ENCODE assay signal across 19 cellular contexts in the genomic region with DNA sequence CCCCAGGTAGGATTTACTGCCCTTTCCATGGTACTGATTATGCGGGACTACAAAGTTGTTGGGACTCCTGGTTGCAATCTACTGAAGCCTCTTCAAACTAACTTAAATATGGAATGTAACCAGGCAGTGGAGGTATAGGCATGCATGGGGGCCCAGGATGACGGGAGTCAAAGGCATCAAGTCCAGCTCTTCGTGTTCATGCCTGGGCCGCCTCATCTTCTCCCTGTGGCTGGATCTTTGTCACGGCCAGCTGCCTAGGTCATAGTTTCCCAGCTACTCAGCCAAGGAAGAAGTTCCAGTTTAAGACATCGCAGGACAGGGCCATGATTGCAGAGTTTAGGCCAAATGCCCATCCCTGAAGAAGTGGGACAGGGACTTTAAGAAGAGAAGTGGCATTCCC.
"Had no signal": no experiment of that assay in that cellular context is flagged by ENCODE, and none has a peak within 500 bp of the region (broad histone marks: within the 10 kb centered on the region; RNA-seq: fewer than 3 reads in every experiment).

No MANE protein-coding gene starts in this region.

- H3K27me3 ChIP-seq: colonic mucosa, dorsolateral prefrontal cortex, esophagus muscularis mucosa, foreskin keratinocyte, gastroesophageal sphincter, heart right ventricle, left lung had no signal

- H3K27me3 Mint-ChIP-seq: dendritic cell treated with granulocyte-macrophage colony-stimulating factor and Interleukin-4, amounts not matched to agents 40 ng/mL and 50 ng/mL, for 4 days; naive B cell had no signal

- H3K4me1 ChIP-seq: colonic mucosa, esophagus muscularis mucosa, foreskin keratinocyte, gastroesophageal sphincter, heart right ventricle, left lung, lower lobe of right lung had no signal

- DNase-seq: colonic mucosa; cortex of kidney; dorsolateral prefrontal cortex; effector CD4-positive, alpha-beta T cell; effector memory CD4-positive, alpha-beta T cell; foreskin keratinocyte; heart right ventricle; hippocampal formation; left cardiac atrium; left lung; left ventricle myocardium superior; lower lobe of right lung; mesenchymal stem cell; mucosa of descending colon; naive B cell had no signal

- H3K4me3 Mint-ChIP-seq: dendritic cell treated with granulocyte-macrophage colony-stimulating factor and Interleukin-4, amounts not matched to agents 40 ng/mL and 50 ng/mL, for 4 days; mesothelial cell of epicardium; naive B cell had no signal

- H3K9me3 ChIP-seq: colonic mucosa, esophagus muscularis mucosa, gastroesophageal sphincter, heart right ventricle, left lung, lower lobe of right lung, mucosa of descending colon had no signal

- H3K4me1 Mint-ChIP-seq: mesothelial cell of epicardium, naive B cell had no signal

- H3K36me3 Mint-ChIP-seq: naive B cell had no signal

- H3K36me3 ChIP-seq: colonic mucosa, left lung had no signal

- H3K9me3 Mint-ChIP-seq: dendritic cell treated with granulocyte-macrophage colony-stimulating factor and Interleukin-4, amounts not matched to agents 40 ng/mL and 50 ng/mL, for 4 days; mesothelial cell of epicardium; naive B cell had no signal

- ATAC-seq: foreskin keratinocyte, gastroesophageal sphincter, heart right ventricle, left cardiac atrium, left lung, left ventricle myocardium superior, lower lobe of right lung, mucosa of descending colon had no signal

- H3K27ac ChIP-seq: colonic mucosa, dorsolateral prefrontal cortex, esophagus muscularis mucosa, foreskin keratinocyte, gastroesophageal sphincter, heart right ventricle, left lung, lower lobe of right lung had no signal

- H3K4me3 ChIP-seq: colonic mucosa, dorsolateral prefrontal cortex, esophagus muscularis mucosa, gastroesophageal sphincter, heart right ventricle, left lung, lower lobe of right lung, mucosa of descending colon had no signal

- H3K27ac Mint-ChIP-seq: dendritic cell treated with granulocyte-macrophage colony-stimulating factor and Interleukin-4, amounts not matched to agents 40 ng/mL and 50 ng/mL, for 4 days; mesothelial cell of epicardium had no signal
